In the genomic region with DNA sequence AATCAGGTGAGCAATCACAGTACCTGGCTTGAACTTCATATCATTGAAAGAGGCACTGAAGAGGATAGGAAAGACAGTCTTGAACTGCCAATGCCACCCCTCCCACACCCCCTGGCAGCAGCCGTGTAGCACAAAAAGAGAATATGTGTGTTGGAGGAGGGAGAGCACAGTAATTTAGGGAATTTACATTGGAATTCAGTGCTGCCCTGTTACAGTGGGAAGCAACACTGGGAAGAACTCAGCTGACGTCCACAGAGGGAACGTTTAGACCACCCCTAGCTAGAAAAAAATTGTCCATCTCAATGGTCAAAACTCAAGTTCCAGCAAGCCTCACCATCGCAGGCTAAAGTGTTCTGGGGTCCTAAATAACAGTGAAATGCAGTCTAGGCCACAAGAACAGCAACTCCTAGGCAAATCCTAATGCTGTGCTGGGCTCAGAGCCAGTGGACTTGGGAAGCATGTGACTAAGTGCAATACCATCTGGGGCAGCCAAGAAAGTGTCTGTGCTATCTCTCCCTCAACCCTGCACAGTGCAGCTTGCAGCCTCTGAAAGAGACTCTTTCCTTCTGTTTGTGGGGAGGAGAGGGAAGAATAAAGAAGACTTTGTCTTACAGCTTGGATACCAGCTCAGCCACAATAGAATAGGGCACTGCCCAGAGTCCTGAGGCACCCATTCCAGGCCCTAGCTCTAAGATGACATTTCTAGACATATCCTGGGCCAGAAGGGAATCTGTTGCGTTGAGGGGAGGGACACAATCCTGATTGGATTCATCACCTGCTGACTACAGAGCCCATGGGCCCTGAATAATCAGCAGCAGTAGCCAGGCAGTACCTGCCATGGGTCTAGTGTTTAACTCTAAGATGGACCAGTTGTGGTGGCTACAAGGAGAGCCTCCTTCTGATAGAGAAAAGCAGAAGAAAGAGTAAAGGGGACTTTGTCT, we compare ENCODE assay signal across 3 cellular contexts.
TF ChIP-seq lines count a peak whose summit lies in the region.

No MANE protein-coding gene starts in this region.

TF ChIP-seq in liver, 16 proteins besides CTCF, POLR2A, EP300 and RAD21:
- TF ChIP-seq RXRA (IDR thresholded peaks at IDR 0.05) = peak; percentile 25 to 62
- TF ChIP-seq MAX (IDR thresholded peaks at IDR 0.05) = no peak
- no peak for TF ChIP-seq GABPA (IDR thresholded peaks at IDR 0.05 in 1 of 2, conservative IDR thresholded peaks at IDR 0.05 in 1 of 2)
- TF ChIP-seq JUND (IDR thresholded peaks at IDR 0.05) = no peak
- no peak for TF ChIP-seq YY1 (IDR thresholded peaks at IDR 0.05)
- TF ChIP-seq HNF4A (conservative IDR thresholded peaks at IDR 0.05) = no peak
- no peak for TF ChIP-seq TAF1 (conservative IDR thresholded peaks at IDR 0.05)
- TF ChIP-seq ATF3 (IDR thresholded peaks at IDR 0.05) = no peak
- peak; percentile 20 for TF ChIP-seq SP1 (IDR thresholded peaks at IDR 0.05)
- TF ChIP-seq NR2F2 (IDR thresholded peaks at IDR 0.05) = peak; percentile 27
- TF ChIP-seq EGR1 (IDR thresholded peaks at IDR 0.05; ENCODE audit: low read depth in 2 of 2) = no peak
- no peak for TF ChIP-seq FOXA1 (IDR thresholded peaks at IDR 0.05)

TF ChIP-seq in HepG2, 621 proteins besides CTCF, POLR2A, EP300 and RAD21:
- TF ChIP-seq NCOA5 (CRISPR knock-in tag; IDR thresholded peaks at IDR 0.05) (no peak), ZSCAN12 (CRISPR knock-in tag; IDR thresholded peaks at IDR 0.05) (no peak), ZNF282 (IDR thresholded peaks at IDR 0.05; ENCODE audit: partially characterized antibody) (no peak), MEIS1 (CRISPR knock-in tag; IDR thresholded peaks at IDR 0.05; ENCODE audit: borderline replicate concordance) (no peak), RNF2 (conservative IDR thresholded peaks at IDR 0.05; ENCODE audit: low read depth) (no peak), HMGXB4 (CRISPR knock-in tag; IDR thresholded peaks at IDR 0.05; ENCODE audit: borderline replicate concordance in 1 of 2, low read depth in 1 of 2) (no peak), SMARCE1 (IDR thresholded peaks at IDR 0.05; ENCODE audit: borderline replicate concordance) (no peak), ZBTB7A (CRISPR knock-in tag; IDR thresholded peaks at IDR 0.05) (no peak), IRF2 (CRISPR knock-in tag; IDR thresholded peaks at IDR 0.05) (no peak), ZNF414 (CRISPR knock-in tag; IDR thresholded peaks at IDR 0.05) (no peak), NFIC (IDR thresholded peaks at IDR 0.05; ENCODE audit: low read length) (no peak), ZNF556 (CRISPR knock-in tag; IDR thresholded peaks at IDR 0.05; ENCODE audit: borderline replicate concordance) (no peak), ZNF18 (CRISPR knock-in tag; IDR thresholded peaks at IDR 0.05; ENCODE audit: insufficient replicate concordance) (no peak), TERF1 (CRISPR knock-in tag; IDR thresholded peaks at IDR 0.05) (no peak), YEATS2 (CRISPR knock-in tag; IDR thresholded peaks at IDR 0.05; ENCODE audit: borderline replicate concordance) (no peak), KDM4B (CRISPR knock-in tag; IDR thresholded peaks at IDR 0.05) (no peak), ZKSCAN5 (CRISPR knock-in tag; IDR thresholded peaks at IDR 0.05) (no peak), ZNF547 (CRISPR knock-in tag; IDR thresholded peaks at IDR 0.05) (no peak), ZFP41 (CRISPR knock-in tag; IDR thresholded peaks at IDR 0.05; ENCODE audit: borderline replicate concordance) (no peak)

TF ChIP-seq in H1, 55 proteins besides CTCF, POLR2A, EP300 and RAD21:
- TF ChIP-seq TEAD4 (IDR thresholded peaks at IDR 0.05; ENCODE audit: low read depth, low read length) (peak; percentile 33; the same call in 1 of the 2 replicates), POLR2AphosphoS5 (IDR thresholded peaks at IDR 0.05; ENCODE audit: low read depth, low read length) (no peak)
